In the genomic region with DNA sequence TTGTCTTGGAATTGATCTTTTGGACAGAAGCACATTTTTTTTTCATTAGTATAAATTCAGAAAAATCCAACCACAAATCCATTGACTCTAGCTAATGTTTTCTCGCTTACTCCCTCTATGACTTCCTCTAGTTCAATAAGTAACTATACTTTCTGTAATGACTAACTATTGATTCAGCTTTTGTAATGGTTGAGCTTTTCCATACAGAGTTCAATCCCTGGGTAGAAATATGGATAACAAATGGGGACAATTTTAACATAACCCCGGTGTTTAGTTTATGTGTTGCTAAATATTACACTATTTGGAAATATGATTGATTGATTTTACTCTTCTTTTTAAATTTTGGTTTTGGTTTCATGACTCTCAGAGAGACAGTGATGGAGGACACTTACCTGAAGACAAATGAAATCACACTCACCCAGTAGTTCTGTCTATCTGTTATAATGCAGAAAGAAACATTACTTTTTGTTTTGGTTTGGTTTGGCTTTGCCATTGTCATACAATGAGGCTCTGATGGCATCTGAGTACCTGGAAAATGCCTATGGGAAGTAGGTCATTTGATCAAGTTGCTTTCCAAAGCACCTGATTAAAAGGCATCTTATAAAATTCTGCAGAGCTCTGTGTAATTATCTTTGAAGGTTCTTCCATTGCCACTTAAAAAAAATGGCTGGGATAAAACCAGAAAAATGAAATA, we compare ENCODE assay signal across 23 cellular contexts.
"Had no signal": no experiment of that assay in that cellular context is flagged by ENCODE, and none has a peak within 500 bp of the region (broad histone marks: within the 10 kb centered on the region; RNA-seq: fewer than 3 reads in every experiment).

No MANE protein-coding gene starts in this region.

- ATAC-seq: esophagus mucosa; foreskin keratinocyte; left lobe of liver; mucosa of descending colon; natural killer cell treated with Interleukin-12 subunit alpha and Interleukin-12 subunit beta and Interleukin-15 and Interleukin-18, amount 100 ng/mL, for 72 hours had no signal

- H3K4me1 ChIP-seq: foreskin keratinocyte, testis had no signal

- H3K27me3 ChIP-seq: brain microvascular endothelial cell, foreskin keratinocyte, spleen, testis had no signal

- DNase-seq: activated CD4-positive, alpha-beta memory T cell treated with anti-CD3 and anti-CD28 coated beads for 36 hours; activated CD4-positive, alpha-beta T cell treated with anti-CD3 and anti-CD28 coated beads for 48 hours; activated CD8-positive, alpha-beta memory T cell treated with anti-CD3 and anti-CD28 coated beads, Interleukin-2, amount 50 U/mL, for 48 hours; activated gamma-delta T cell; activated naive CD4-positive, alpha-beta T cell treated with anti-CD3 and anti-CD28 coated beads, Interleukin-2, amount 50 U/mL, for 16 hours; activated T-cell treated with anti-CD3 and anti-CD28 coated beads, Interleukin-2, amount 50 U/mL, for 24 hours; amniotic stem cell; brain microvascular endothelial cell; endodermal cell; foreskin keratinocyte; mucosa of descending colon; spleen; stimulated activated naive CD4-positive, alpha-beta T cell treated with Interleukin-2 at 50 U/mL for 16 hours; T-helper 1 cell; testis; trophoblast cell had no signal

- H3K9me3 ChIP-seq: mucosa of descending colon, testis had no signal

- H3K36me3 ChIP-seq: brain microvascular endothelial cell, spleen had no signal

- H3K4me3 ChIP-seq: lung, mucosa of descending colon, spleen, testis had no signal

- H3K27ac ChIP-seq: brain microvascular endothelial cell, foreskin keratinocyte, spleen, testis had no signal

- FAIRE-seq: astrocyte, keratinocyte, urothelium cell line had no signal
